In the genomic region with DNA sequence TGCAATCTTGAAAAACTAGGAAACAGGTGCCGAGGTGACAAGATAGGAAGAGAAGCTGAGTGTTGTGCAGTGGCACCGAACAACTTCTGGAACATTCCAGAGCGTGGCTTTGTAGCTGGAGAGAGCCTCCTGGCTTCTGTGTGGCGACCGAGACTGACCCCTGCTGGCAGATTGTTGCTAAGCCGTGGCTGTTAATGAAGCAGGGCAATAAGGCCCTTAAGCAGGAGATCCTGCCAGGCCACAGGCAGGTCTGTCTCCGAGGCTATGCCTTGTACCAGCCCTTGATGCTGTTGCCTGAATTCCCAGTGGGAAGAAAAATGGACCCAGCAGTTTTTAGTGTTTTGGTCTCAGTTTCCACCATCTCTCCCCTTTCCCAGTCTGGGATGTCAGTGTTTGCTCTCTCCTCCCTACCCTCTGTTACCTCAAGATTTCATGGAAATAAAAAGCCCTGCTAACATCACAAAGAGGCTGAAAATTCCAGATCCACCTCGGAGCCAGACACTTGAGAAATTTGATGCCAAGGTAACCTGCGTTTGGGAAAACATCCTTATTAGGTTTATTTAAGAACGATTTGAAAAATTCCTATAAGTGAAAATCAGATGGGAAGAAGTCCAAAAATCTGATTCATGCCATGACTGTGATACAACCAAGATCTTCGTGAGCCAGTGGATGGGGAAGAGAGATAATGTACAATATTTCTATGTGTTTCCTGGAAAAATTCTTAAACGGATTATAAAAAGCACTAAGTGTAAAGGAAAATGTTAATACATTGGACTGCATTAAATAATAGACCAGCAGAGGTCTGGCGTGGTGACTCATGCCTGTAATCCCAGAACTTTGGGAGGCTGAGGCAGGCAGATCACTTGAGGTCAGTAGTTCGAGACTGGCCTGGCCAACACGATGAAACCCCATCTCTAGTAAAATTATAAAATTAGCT, we compare ENCODE assay signal across 8 cellular contexts.
DNase-seq lines count a peak whose midpoint lies in the region; ATAC-seq and TF ChIP-seq lines count a peak whose summit lies in the region.

No MANE protein-coding gene starts in this region.

- no peak overlapping the region for H3K9ac ChIP-seq in neuronal stem cell (ENCODE audit: low read depth, low read length, poor library complexity)

- H3K36me3 ChIP-seq in ACC112 (ENCODE audit: insufficient read depth, low read length) = no peaks in the 10 kb centered on the region
- H3K36me3 ChIP-seq in neuronal stem cell (replicated peaks in 1 of 2; ENCODE audit: control insufficient read depth in 2 of 2, insufficient read depth in 2 of 2, low read length in 2 of 2) = no peaks in the 10 kb centered on the region

- no peaks in the 10 kb centered on the region for H3K79me1 ChIP-seq in neuronal stem cell (ENCODE audit: low read depth, low read length)

- peaks cover 44% of the 10 kb centered on the region for H3K79me2 ChIP-seq in ACC112 (ENCODE audit: control insufficient read depth, insufficient read depth, low read length, unreplicated experiment)

- H3K27me3 Mint-ChIP-seq in activated T-cell treated with anti-CD3 and anti-CD28 coated beads, Interleukin-2, amount 50 U/mL, for 72 hours (ENCODE audit: low read depth) = no peaks in the 10 kb centered on the region

- H3K4me3 Mint-ChIP-seq in activated T-cell treated with anti-CD3 and anti-CD28 coated beads, Interleukin-2, amount 50 U/mL, for 72 hours = no peak overlapping the region

- DNase-seq in OCI-M1 (lab: John Stamatoyannopoulos, UW) = peak; percentile 61
- DNase-seq in activated T-cell treated with anti-CD3 and anti-CD28 coated beads, Interleukin-2, amount 50 U/mL, for 72 hours = peak; percentile 78 to 83
- peak; percentile 97 for DNase-seq in fibroblast of the aortic adventitia (ENCODE audit: low read depth)
- DNase-seq in neuronal stem cell (ENCODE audit: low spot score) = peak; percentile 59
- peak; percentile 86 for DNase-seq in superior temporal gyrus (ENCODE audit: extremely low spot score)

- no peaks in the 10 kb centered on the region for H3K27me3 ChIP-seq in ACC112 (ENCODE audit: insufficient read depth, low read length)
- no peaks in the 10 kb centered on the region for H3K27me3 ChIP-seq in neuronal stem cell (ENCODE audit: control insufficient read depth in 3 of 3, insufficient read depth in 3 of 3, low read depth in 1 of 3, low read length in 3 of 3)

- H2BK120ac ChIP-seq in neuronal stem cell (ENCODE audit: low read depth, low read length) = no peak overlapping the region

- no peak overlapping the region for H2BK5ac ChIP-seq in neuronal stem cell (ENCODE audit: low read length)

- TF ChIP-seq CTCF in fibroblast of the aortic adventitia (IDR thresholded peaks at IDR 0.05; ENCODE audit: insufficient read depth, low read length) = peak; percentile 96

- H3K4me1 Mint-ChIP-seq in activated T-cell treated with anti-CD3 and anti-CD28 coated beads, Interleukin-2, amount 50 U/mL, for 72 hours (ENCODE audit: low read depth) = peaks cover 40% of the 10 kb centered on the region

- no peak overlapping the region for H3K23ac ChIP-seq in neuronal stem cell (ENCODE audit: low read depth, low read length, poor library complexity)

- H3K27ac ChIP-seq in ACC112 (ENCODE audit: low read depth, low read length) (peak overlapping the region; percentile 93), neuronal stem cell (replicated peaks; ENCODE audit: low read length) (no peak overlapping the region)

- H4K8ac ChIP-seq in neuronal stem cell (ENCODE audit: low read depth, low read length) = no peak overlapping the region

- no peak overlapping the region for H4K91ac ChIP-seq in neuronal stem cell (ENCODE audit: low read depth, low read length, poor library complexity)

- H3K18ac ChIP-seq in neuronal stem cell (ENCODE audit: low read length) = no peak overlapping the region

- ATAC-seq in GM18498 (IDR thresholded peaks at IDR 0.05; ENCODE audit: unreplicated experiment) = peak; percentile 91
- ATAC-seq in HG03378 (IDR thresholded peaks at IDR 0.05; ENCODE audit: unreplicated experiment) = peak; percentile 83
- peak; percentile 80 to 81 for ATAC-seq in activated T-cell treated with anti-CD3 and anti-CD28 coated beads, Interleukin-2, amount 50 U/mL, for 72 hours (replicated peaks in 1 of 2)

- no peak overlapping the region for H3K4ac ChIP-seq in neuronal stem cell (ENCODE audit: low read length)

- H3K9me3 Mint-ChIP-seq in activated T-cell treated with anti-CD3 and anti-CD28 coated beads, Interleukin-2, amount 50 U/mL, for 72 hours = peaks cover 0 to 4% of the 10 kb centered on the region in 2 donors

- H3K4me1 ChIP-seq in ACC112 (ENCODE audit: control insufficient read depth, insufficient read depth, low read length, unreplicated experiment) (peaks cover 31% of the 10 kb centered on the region), neuronal stem cell (ENCODE audit: control insufficient read depth in 2 of 2, insufficient read depth in 1 of 2, low read depth in 1 of 2, low read length in 2 of 2) (peaks cover 8 to 9% of the 10 kb centered on the region in 2 donors)

- H3K14ac ChIP-seq in neuronal stem cell (ENCODE audit: low read length) = no peak overlapping the region

- peak overlapping the region; percentile 84 for H3K27ac Mint-ChIP-seq in activated T-cell treated with anti-CD3 and anti-CD28 coated beads, Interleukin-2, amount 50 U/mL, for 72 hours

- WGBS in neuronal stem cell (ENCODE audit: extremely low coverage in 2 of 2, insufficient read length in 2 of 2, insufficient replicate concordance in 1 of 2), 2 donors = no CpG with 5 or more reads among the region's 15 CpGs

- H2AFZ ChIP-seq in ACC112 (ENCODE audit: low read length, unreplicated experiment) (peak overlapping the region; percentile 51), neuronal stem cell (ENCODE audit: low read length) (no peak overlapping the region)

- H3K9me3 ChIP-seq in neuronal stem cell (replicated peaks in 1 of 2; ENCODE audit: control insufficient read depth in 2 of 2, insufficient read depth in 1 of 2, low read depth in 1 of 2, low read length in 2 of 2) = peaks cover 0 to 2% of the 10 kb centered on the region in 2 donors

- no peak overlapping the region for H3K4me2 ChIP-seq in neuronal stem cell (ENCODE audit: insufficient read depth, low read length, poor library complexity, severe bottlenecking)

- peaks cover 0 to 11% of the 10 kb centered on the region in 2 donors for H3K36me3 Mint-ChIP-seq in activated T-cell treated with anti-CD3 and anti-CD28 coated beads, Interleukin-2, amount 50 U/mL, for 72 hours (ENCODE audit: insufficient read depth in 2 of 2)

- no peak overlapping the region for H2AK5ac ChIP-seq in neuronal stem cell (ENCODE audit: low read depth, low read length)

- no peak overlapping the region for H2BK15ac ChIP-seq in neuronal stem cell (ENCODE audit: low read length)

- H3K4me3 ChIP-seq in ACC112 (ENCODE audit: low read depth, low read length) = peak overlapping the region; percentile 51
- no peak overlapping the region for H3K4me3 ChIP-seq in fibroblast of the aortic adventitia (ENCODE audit: low read depth, low read length)
- no peak overlapping the region for H3K4me3 ChIP-seq in neuronal stem cell (ENCODE audit: low read length in 2 of 2)

- no peak overlapping the region for H2BK12ac ChIP-seq in neuronal stem cell (ENCODE audit: low read length)
